8 cellular contexts compared by ENCODE assay signal in the genomic region with DNA sequence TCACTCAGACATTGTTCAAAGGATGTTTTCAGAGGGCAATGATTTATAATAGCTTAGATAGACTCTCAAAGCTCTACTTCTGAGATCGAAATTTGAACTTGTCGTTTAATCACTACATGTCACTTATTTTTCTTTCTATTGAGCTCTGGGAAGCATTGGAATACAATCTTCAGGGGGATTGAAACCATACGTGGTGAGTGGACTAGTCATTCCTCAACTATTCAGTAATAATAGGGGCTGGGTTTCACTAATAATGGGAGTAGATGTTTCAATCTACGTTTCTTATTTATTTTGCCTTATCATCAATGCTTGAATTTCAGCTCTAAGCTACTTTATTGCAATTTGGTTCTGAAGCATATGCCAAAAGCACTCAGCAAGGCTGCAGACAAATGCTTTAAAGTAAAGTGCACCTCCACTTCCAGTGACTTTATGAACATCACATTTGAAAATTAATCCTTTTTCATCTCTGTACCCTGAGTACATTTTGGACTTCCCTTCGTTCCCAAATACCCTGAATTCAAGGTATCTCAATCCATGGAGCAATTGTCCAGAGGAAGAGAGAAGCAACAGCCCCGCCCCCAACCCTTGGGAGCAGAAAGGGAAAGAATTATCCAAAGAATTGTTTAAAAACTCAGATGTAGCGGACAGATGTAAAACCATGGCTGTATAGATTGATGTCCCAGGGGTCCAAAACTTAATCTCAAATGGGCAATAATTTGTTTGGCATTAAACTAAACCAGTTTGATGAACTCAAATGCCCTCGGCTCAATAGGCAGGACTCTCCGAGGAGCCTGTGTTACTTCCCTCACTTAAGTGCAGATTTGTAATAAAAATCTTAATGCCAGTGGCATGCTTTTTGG.
DNase-seq lines count a peak whose midpoint lies in the region; ATAC-seq, FAIRE-seq and TF ChIP-seq lines count a peak whose summit lies in the region.

No MANE protein-coding gene starts in this region.

- TF ChIP-seq RAD21 in HepG2 (CRISPR knock-in tag; IDR thresholded peaks at IDR 0.05) = no peak

- H2AFZ ChIP-seq in HepG2 (ENCODE audit: low read length) = peak overlapping the region; percentile 99

- no peaks in the 10 kb centered on the region for H3K9me3 Mint-ChIP-seq in central memory CD8-positive, alpha-beta T cell

- CTCF ChIA-PET in HepG2 (lab: Yijun Ruan, JAX; ENCODE audit: low intra/inter-chr PET ratio, low total read pairs) = no interaction called here

- BruUV-seq in HepG2 (replicated peaks; lab: Mats Ljungman, UMichigan) = no TSS peak

- DNase-seq in A172 (ENCODE audit: low spot score) = peak; percentile 38
- DNase-seq in NCI-H748 treated with DMSO at 0.1 percent for 48 hours (lab: John Stamatoyannopoulos, UW) = peak; percentile 47
- DNase-seq in central memory CD8-positive, alpha-beta T cell (ENCODE audit: low spot score in 2 of 2) = no peak
- DNase-seq in HepG2 (ENCODE audit: low spot score) = peak; percentile 43

- H3K4me1 ChIP-seq in HepG2 (ENCODE audit: insufficient read depth, low read length) (peaks cover 37% of the 10 kb centered on the region), stomach smooth muscle (ENCODE audit: control insufficient read depth, insufficient read depth, low read length) (peaks cover 15% of the 10 kb centered on the region)

- no peak for ATAC-seq in central memory CD8-positive, alpha-beta T cell (replicated peaks; ENCODE audit: extremely low read depth, poor library complexity, severe bottlenecking)
- ATAC-seq in HepG2 (no peak), HG03095 (IDR thresholded peaks at IDR 0.05; ENCODE audit: unreplicated experiment) (no peak), HG02884 (IDR thresholded peaks at IDR 0.05; ENCODE audit: unreplicated experiment) (no peak)

- no peak for FAIRE-seq in HepG2 (lab: Jason Lieb, UNC)

- H3K27me3 ChIP-seq in HepG2 (ENCODE audit: control insufficient read depth in 1 of 2, insufficient read depth in 2 of 2, low read length in 2 of 2) (no peaks in the 10 kb centered on the region; a peak in 1 of 5 replicates), stomach smooth muscle (ENCODE audit: control insufficient read depth in 1 of 2, insufficient read depth in 2 of 2, low read length in 2 of 2) (no peaks in the 10 kb centered on the region)

- peak overlapping the region; percentile 95 for H3K27ac ChIP-seq in HepG2 (ENCODE audit: extremely low read length, insufficient read depth, low read length)
- H3K27ac ChIP-seq in stomach smooth muscle (ENCODE audit: low read length) = peak overlapping the region; percentile 98

- H3K9ac ChIP-seq in HepG2 (ENCODE audit: insufficient read depth, low read depth, low read length) (peak overlapping the region; percentile 93), stomach smooth muscle (ENCODE audit: low read length in 2 of 2) (peak overlapping the region; percentile 79 to 81)

- H4K20me1 ChIP-seq in HepG2 (ENCODE audit: insufficient read depth, low read length) = peaks cover 19% of the 10 kb centered on the region; the same call in 1 of the 2 replicates

- intact Hi-C loops in HepG2 (cut with micrococcal nuclease; ENCODE audit: unreplicated experiment) = no loop called here

- H3K79me2 ChIP-seq in HepG2 (ENCODE audit: insufficient read depth, low read length) = peaks cover 7% of the 10 kb centered on the region

- H3K27me3 Mint-ChIP-seq in central memory CD8-positive, alpha-beta T cell = no peaks in the 10 kb centered on the region

- TF ChIP-seq POLR2A in HepG2 (IDR thresholded peaks at IDR 0.05; ENCODE audit: insufficient read depth in 1 of 2, low read depth in 2 of 2, low read length in 2 of 2) = no peak

- peak overlapping the region; percentile 99 for H3K27ac Mint-ChIP-seq in central memory CD8-positive, alpha-beta T cell (ENCODE audit: low read depth)

- peaks cover 44% of the 10 kb centered on the region for H3K4me1 Mint-ChIP-seq in central memory CD8-positive, alpha-beta T cell

- TF ChIP-seq CTCF in HepG2 (CRISPR knock-in tag; IDR thresholded peaks at IDR 0.05) = no peak

- peaks cover 38% of the 10 kb centered on the region for H3K36me3 Mint-ChIP-seq in central memory CD8-positive, alpha-beta T cell (ENCODE audit: insufficient read depth)

- no peak for TF ChIP-seq EP300 in HepG2 (IDR thresholded peaks at IDR 0.05; ENCODE audit: low read depth in 2 of 2, low read length in 2 of 2)
- TF ChIP-seq EP300 in HepG2 (CRISPR knock-in tag; IDR thresholded peaks at IDR 0.05; ENCODE audit: borderline replicate concordance) = no peak; the same call in 1 of the 2 replicates

- H3K9me3 ChIP-seq in HepG2 (ENCODE audit: low read length) (no peaks in the 10 kb centered on the region), stomach smooth muscle (ENCODE audit: control insufficient read depth in 2 of 2, low read length in 2 of 2) (no peaks in the 10 kb centered on the region)

- H3K4me3 ChIP-seq in GM08714 (ENCODE audit: low read length) (peak overlapping the region; percentile 16), HepG2 (replicated peaks in 1 of 3; ENCODE audit: insufficient read depth in 1 of 3, low read depth in 2 of 3, low read length in 3 of 3) (peak overlapping the region; percentile 70 to 96 (median 94)), stomach smooth muscle (ENCODE audit: low read length in 2 of 2) (peak overlapping the region; percentile 87 to 93)

- no peaks in the 10 kb centered on the region for H3K36me3 ChIP-seq in HepG2 (replicated peaks in 1 of 2; ENCODE audit: control insufficient read depth in 1 of 2, insufficient read depth in 2 of 2, low read length in 2 of 2)
- H3K36me3 ChIP-seq in stomach smooth muscle (ENCODE audit: control insufficient read depth in 2 of 2, insufficient read depth in 2 of 2, low read length in 2 of 2) = no peaks in the 10 kb centered on the region

- H3K4me3 Mint-ChIP-seq in central memory CD8-positive, alpha-beta T cell = peak overlapping the region; percentile 86

- peak overlapping the region; percentile 88 for H3K4me2 ChIP-seq in HepG2 (ENCODE audit: low read depth, low read length)

- WGBS in HepG2 (ENCODE audit: low lambda C conversion rate) = 24% methylated on average over 9 of the region's 9 CpGs

- in situ Hi-C loops in HepG2 (cut with HindIII; ENCODE audit: extremely low pct_ligation_motif_present, low pct_unique_long_range_greater_than_20kb) = loop anchor here (5.0 kb wide), 1 partner anchor 33 kb away; a partner anchor contains a TSS

- POLR2A ChIA-PET in HepG2 (lab: Yijun Ruan, JAX) = interaction anchor here (0.7 to 7.2 kb wide), 26 partner anchors 8 to 1739 kb away, joined by 3 to 621 read pairs (median 8); a partner anchor contains a TSS

TF ChIP-seq in HepG2, 621 proteins besides CTCF, POLR2A, EP300 and RAD21 (continues in another document):
- TF ChIP-seq TGIF2 (CRISPR knock-in tag; IDR thresholded peaks at IDR 0.05) = peak; percentile 62; the same call in 1 of the 2 replicates
- TF ChIP-seq MIER3 (CRISPR knock-in tag; IDR thresholded peaks at IDR 0.05; ENCODE audit: borderline replicate concordance) = peak; percentile 12; the same call in 1 of the 2 replicates
- no peak for TF ChIP-seq ZNF572 (CRISPR knock-in tag; IDR thresholded peaks at IDR 0.05)
- no peak for TF ChIP-seq NR2F6 (IDR thresholded peaks at IDR 0.05)
- TF ChIP-seq NR2F6 (CRISPR knock-in tag; IDR thresholded peaks at IDR 0.05) = no peak
- 0 out of 2 replicates have a peak, but pooled peaks have one; percentile 4 for TF ChIP-seq TOPORS (CRISPR knock-in tag; IDR thresholded peaks at IDR 0.05)
- TF ChIP-seq ZNF780A (CRISPR knock-in tag; IDR thresholded peaks at IDR 0.05) = no peak
- TF ChIP-seq, protein P1, sequence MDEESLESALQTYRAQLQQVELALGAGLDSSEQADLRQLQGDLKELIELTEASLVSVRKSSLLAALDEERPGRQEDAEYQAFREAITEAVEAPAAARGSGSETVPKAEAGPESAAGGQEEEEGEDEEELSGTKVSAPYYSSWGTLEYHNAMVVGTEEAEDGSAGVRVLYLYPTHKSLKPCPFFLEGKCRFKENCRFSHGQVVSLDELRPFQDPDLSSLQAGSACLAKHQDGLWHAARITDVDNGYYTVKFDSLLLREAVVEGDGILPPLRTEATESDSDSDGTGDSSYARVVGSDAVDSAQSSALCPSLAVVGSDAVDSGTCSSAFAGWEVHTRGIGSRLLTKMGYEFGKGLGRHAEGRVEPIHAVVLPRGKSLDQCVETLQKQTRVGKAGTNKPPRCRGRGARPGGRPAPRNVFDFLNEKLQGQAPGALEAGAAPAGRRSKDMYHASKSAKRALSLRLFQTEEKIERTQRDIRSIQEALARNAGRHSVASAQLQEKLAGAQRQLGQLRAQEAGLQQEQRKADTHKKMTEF (CRISPR knock-in tag; IDR thresholded peaks at IDR 0.05) = no peak
- TF ChIP-seq ZNF367 (CRISPR knock-in tag; IDR thresholded peaks at IDR 0.05; ENCODE audit: borderline replicate concordance) = no peak
- TF ChIP-seq STAG1 (CRISPR knock-in tag; IDR thresholded peaks at IDR 0.05) = no peak
- 0 out of 2 replicates have a peak, but pooled peaks have one; percentile 13 for TF ChIP-seq ZNF652 (CRISPR knock-in tag; IDR thresholded peaks at IDR 0.05; ENCODE audit: borderline replicate concordance, low read depth)
- TF ChIP-seq SSRP1 (CRISPR knock-in tag; IDR thresholded peaks at IDR 0.05) = 0 out of 2 replicates have a peak, but pooled peaks have one; percentile 50
- TF ChIP-seq, protein P2, sequence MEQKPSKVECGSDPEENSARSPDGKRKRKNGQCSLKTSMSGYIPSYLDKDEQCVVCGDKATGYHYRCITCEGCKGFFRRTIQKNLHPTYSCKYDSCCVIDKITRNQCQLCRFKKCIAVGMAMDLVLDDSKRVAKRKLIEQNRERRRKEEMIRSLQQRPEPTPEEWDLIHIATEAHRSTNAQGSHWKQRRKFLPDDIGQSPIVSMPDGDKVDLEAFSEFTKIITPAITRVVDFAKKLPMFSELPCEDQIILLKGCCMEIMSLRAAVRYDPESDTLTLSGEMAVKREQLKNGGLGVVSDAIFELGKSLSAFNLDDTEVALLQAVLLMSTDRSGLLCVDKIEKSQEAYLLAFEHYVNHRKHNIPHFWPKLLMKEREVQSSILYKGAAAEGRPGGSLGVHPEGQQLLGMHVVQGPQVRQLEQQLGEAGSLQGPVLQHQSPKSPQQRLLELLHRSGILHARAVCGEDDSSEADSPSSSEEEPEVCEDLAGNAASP (CRISPR knock-in tag; IDR thresholded peaks at IDR 0.05; ENCODE audit: borderline replicate concordance) = peak; percentile 79; the same call in 1 of the 2 replicates

Comparison
In these comparisons a context has a peak if more than half of its experiments do, and no peak if none do; other contexts are left out.
1. DNase-seq: peak in A172 (single experiment), NCI-H748 treated with DMSO at 0.1 percent for 48 hours (single experiment) and HepG2 (single experiment); none in central memory CD8-positive, alpha-beta T cell (0 of 2).
2. H3K4me3 ChIP-seq: peak in every context shown above with its lines; median percentile 94 in HepG2; 90 in stomach smooth muscle; 16 in GM08714.